8 cellular contexts compared by ENCODE assay signal in genomic region chr1:36372617-36373016, GRCh38. TPM values are rescaled to one million over a fixed set of nuclear protein-coding genes. Genes with fewer than 3 reads are reported as not detected.
DNase-seq lines count a peak whose midpoint lies in the region; FAIRE-seq and TF ChIP-seq lines count a peak whose summit lies in the region.

No MANE protein-coding gene starts in this region.

- peaks cover 38 to 49% of the 10 kb centered on the region in 2 donors for H3K4me1 ChIP-seq in kidney (ENCODE audit: control insufficient read depth in 1 of 2, insufficient read depth in 1 of 2, low read depth in 1 of 2, low read length in 2 of 2)
- peaks cover 22 to 67% (median 63%) of the 10 kb centered on the region in 5 donors for H3K4me1 ChIP-seq in subcutaneous abdominal adipose tissue (ENCODE audit: control insufficient read depth in 5 of 5, insufficient read depth in 5 of 5, low read length in 5 of 5)

- TF ChIP-seq POLR2A in GM12892 (IDR thresholded peaks at IDR 0.05; ENCODE audit: low read depth, low read length), result no peak

- H3K36me3 Mint-ChIP-seq in T-helper 2 cell treated with Interferon-gamma antibody and Interleukin-4, amounts not matched to agents 5 μg/mL and 100 μg/mL, for 36 hours (ENCODE audit: low read depth), result peaks cover 17% of the 10 kb centered on the region
- H3K36me3 Mint-ChIP-seq in activated naive CD8-positive, alpha-beta T cell, result no peaks in the 10 kb centered on the region

- no peaks in the 10 kb centered on the region for H3K27me3 ChIP-seq in subcutaneous abdominal adipose tissue (ENCODE audit: control insufficient read depth in 5 of 5, insufficient read depth in 4 of 5, low read length in 5 of 5)

- H3K9ac ChIP-seq in kidney (ENCODE audit: low read length in 2 of 2), result peak overlapping the region; percentile 35 to 55
- H3K9ac ChIP-seq in subcutaneous abdominal adipose tissue (ENCODE audit: low read length in 5 of 5), result peak overlapping the region in 3 of 5 donors; percentile 33 to 76 (median 57)

- H3K27ac ChIP-seq in kidney (ENCODE audit: low read depth in 2 of 2, low read length in 2 of 2), result peak overlapping the region; percentile 90 to 92
- peak overlapping the region; percentile 99 for H3K27ac ChIP-seq in subcutaneous abdominal adipose tissue (ENCODE audit: low read depth, low read length)

- peak overlapping the region; percentile 96 for H3K27ac Mint-ChIP-seq in T-helper 2 cell treated with Interferon-gamma antibody and Interleukin-4, amounts not matched to agents 5 μg/mL and 100 μg/mL, for 36 hours
- H3K27ac Mint-ChIP-seq in activated naive CD8-positive, alpha-beta T cell, result peak overlapping the region; percentile 10

- intact Hi-C loops in kidney (cut with DNase I), result no loop called here

- H3K9me3 Mint-ChIP-seq in T-helper 2 cell treated with Interferon-gamma antibody and Interleukin-4, amounts not matched to agents 5 μg/mL and 100 μg/mL, for 36 hours, result no peaks in the 10 kb centered on the region
- no peaks in the 10 kb centered on the region for H3K9me3 Mint-ChIP-seq in activated naive CD8-positive, alpha-beta T cell (ENCODE audit: low read depth)

- no peak for TF ChIP-seq CTCF in kidney (IDR thresholded peaks at IDR 0.05; ENCODE audit: borderline replicate concordance, extremely low read depth, insufficient read depth)

- FAIRE-seq in kidney (lab: Jason Lieb, UNC), result no peak
- FAIRE-seq in GM12892 (lab: Jason Lieb, UNC), result no peak

- peaks cover 53% of the 10 kb centered on the region for H3K4me1 Mint-ChIP-seq in T-helper 2 cell treated with Interferon-gamma antibody and Interleukin-4, amounts not matched to agents 5 μg/mL and 100 μg/mL, for 36 hours (ENCODE audit: low read depth)
- peaks cover 61% of the 10 kb centered on the region for H3K4me1 Mint-ChIP-seq in activated naive CD8-positive, alpha-beta T cell (ENCODE audit: low read depth)

- H3K4me3 ChIP-seq in kidney (ENCODE audit: low read length in 2 of 2), result no peak overlapping the region
- no peak overlapping the region for H3K4me3 ChIP-seq in subcutaneous abdominal adipose tissue (ENCODE audit: low read depth in 1 of 5, low read length in 5 of 5)

- H3K27me3 Mint-ChIP-seq in T-helper 2 cell treated with Interferon-gamma antibody and Interleukin-4, amounts not matched to agents 5 μg/mL and 100 μg/mL, for 36 hours (ENCODE audit: low read depth), result no peaks in the 10 kb centered on the region
- no peaks in the 10 kb centered on the region for H3K27me3 Mint-ChIP-seq in activated naive CD8-positive, alpha-beta T cell

- DNase-seq in T-helper 2 cell treated with Interferon-gamma antibody and Interleukin-4, amounts not matched to agents 5 μg/mL and 100 μg/mL, for 36 hours (ENCODE audit: low spot score), result no peak
- no peak for DNase-seq in T-helper 2 cell
- no peak for DNase-seq in kidney
- DNase-seq in NCI-H1694 treated with DMSO at 0.1 percent for 48 hours (lab: John Stamatoyannopoulos, UW), result no peak
- no peak for DNase-seq in activated T-cell treated with anti-CD3 and anti-CD28 coated beads for 4 hours
- no peak for DNase-seq in GM12892 (ENCODE audit: insufficient read length)

- H3K4me3 Mint-ChIP-seq in T-helper 2 cell treated with Interferon-gamma antibody and Interleukin-4, amounts not matched to agents 5 μg/mL and 100 μg/mL, for 36 hours, result no peak overlapping the region
- H3K4me3 Mint-ChIP-seq in activated naive CD8-positive, alpha-beta T cell, result no peak overlapping the region

- H3K36me3 ChIP-seq in kidney (ENCODE audit: control insufficient read depth in 1 of 2, insufficient read depth in 2 of 2, low read length in 2 of 2) (peaks cover 2% of the 10 kb centered on the region in 2 donors), subcutaneous abdominal adipose tissue (ENCODE audit: control insufficient read depth in 5 of 5, insufficient read depth in 5 of 5, low read length in 5 of 5) (peaks cover 0 to 10% (median 9%) of the 10 kb centered on the region in 5 donors)

- H3K9me3 ChIP-seq in kidney (ENCODE audit: control insufficient read depth in 1 of 2, low read length in 2 of 2) (no peaks in the 10 kb centered on the region), subcutaneous abdominal adipose tissue (ENCODE audit: control insufficient read depth in 5 of 5, low read length in 5 of 5) (no peaks in the 10 kb centered on the region)

RNA-seq across cellular contexts. Expression of gene STK40, which starts 13.1 kb away (rescaled TPM):
- total RNA-seq in kidney, result 39.2 TPM
- 30.9 TPM for polyA plus RNA-seq in kidney (ENCODE audit: insufficient read depth, low read depth, low replicate concordance)
- polyA plus RNA-seq in GM12892 (2012; ENCODE audit: missing spikeins), result 14.4 TPM

RNA-seq across cellular contexts. Expression of gene LSM10, which starts 25.1 kb away (rescaled TPM):
- total RNA-seq in kidney, result 29.5 TPM
- polyA plus RNA-seq in kidney (ENCODE audit: insufficient read depth, low read depth, low replicate concordance), result 91.6 TPM
- polyA plus RNA-seq in GM12892 (2012; ENCODE audit: missing spikeins), result 35.5 TPM

RNA-seq across cellular contexts. Expression of gene EVA1B, which starts 49.2 kb away (rescaled TPM):
- 31.8 TPM for total RNA-seq in kidney
- 91.8 TPM for polyA plus RNA-seq in kidney (ENCODE audit: insufficient read depth, low read depth, low replicate concordance)
- polyA plus RNA-seq in GM12892 (2012; ENCODE audit: missing spikeins), result 0.66 TPM
